In the genomic region with DNA sequence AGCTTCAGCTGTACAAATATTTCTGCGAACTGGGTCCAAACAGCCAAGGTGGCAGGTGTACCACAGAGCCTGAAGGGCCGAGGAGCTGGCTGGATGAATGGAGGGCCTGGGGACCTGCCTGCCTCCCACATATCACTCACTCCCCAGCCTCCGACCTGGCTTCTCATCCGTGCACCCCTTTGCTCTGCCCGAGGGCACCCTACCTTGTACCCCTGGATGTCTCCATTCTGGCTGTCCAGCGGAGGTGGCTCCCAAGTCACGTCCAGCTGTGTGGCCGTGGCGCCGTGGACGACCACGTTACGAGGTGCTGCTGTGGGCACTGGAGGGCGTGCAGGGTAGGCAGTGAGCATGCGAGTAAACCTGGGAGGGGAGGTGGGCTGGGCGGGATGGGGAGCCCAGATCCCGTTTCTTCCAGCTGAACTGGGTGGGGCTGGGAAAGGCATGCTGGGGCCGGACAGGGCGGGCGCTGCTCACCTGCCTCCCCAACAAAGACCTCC, we compare ENCODE assay signal across 20 cellular contexts.
DNase-seq lines count a peak whose midpoint lies in the region; ATAC-seq, FAIRE-seq and TF ChIP-seq lines count a peak whose summit lies in the region.
"Had no signal": no experiment of that assay in that cellular context is flagged by ENCODE, and none has a peak within 500 bp of the region (broad histone marks: within the 10 kb centered on the region; RNA-seq: fewer than 3 reads in every experiment).

No MANE protein-coding gene starts in this region.

- no peak overlapping the region for H3K4me3 Mint-ChIP-seq in activated naive CD8-positive, alpha-beta T cell treated with anti-CD3 and anti-CD28 coated beads, Interleukin-2, amount 50 U/mL, for 24 hours
- no peak overlapping the region for H3K4me3 Mint-ChIP-seq in activated naive CD8-positive, alpha-beta T cell treated with anti-CD3 and anti-CD28 coated beads for 36 hours
- H3K4me3 Mint-ChIP-seq: CD4-positive, alpha-beta memory T cell had no signal

- H3K9me3 ChIP-seq in upper lobe of right lung: no peaks in the 10 kb centered on the region
- no peaks in the 10 kb centered on the region for H3K9me3 ChIP-seq in esophagus squamous epithelium
- H3K9me3 ChIP-seq: A549, Caco-2 had no signal

- no peaks in the 10 kb centered on the region for H3K9me3 Mint-ChIP-seq in activated naive CD8-positive, alpha-beta T cell treated with anti-CD3 and anti-CD28 coated beads, Interleukin-2, amount 50 U/mL, for 24 hours
- H3K9me3 Mint-ChIP-seq in activated naive CD8-positive, alpha-beta T cell treated with anti-CD3 and anti-CD28 coated beads for 36 hours: no peaks in the 10 kb centered on the region
- H3K9me3 Mint-ChIP-seq: CD4-positive, alpha-beta memory T cell had no signal

- no peak for DNase-seq in activated naive CD8-positive, alpha-beta T cell treated with anti-CD3 and anti-CD28 coated beads, Interleukin-2, amount 50 U/mL, for 24 hours
- no peak for DNase-seq in activated naive CD8-positive, alpha-beta T cell treated with anti-CD3 and anti-CD28 coated beads for 36 hours
- DNase-seq in HTR-8/SVneo (ENCODE audit: insufficient read length, low spot score) (no peak), foreskin keratinocyte (no peak), sciatic nerve (ENCODE audit: low spot score) (no peak), upper lobe of right lung (no peak), esophagus squamous epithelium (lab: John Stamatoyannopoulos, UW) (no peak)
- DNase-seq: 8988T; ACHN; AML-193; Caco-2; CD4-positive, alpha-beta memory T cell; DMS153; DND-41; GM23248; HCEC 1CT had no signal

- TF ChIP-seq CTCF in foreskin keratinocyte (conservative IDR thresholded peaks at IDR 0.05): no peak
- no peak for TF ChIP-seq CTCF in upper lobe of right lung (IDR thresholded peaks at IDR 0.05)
- no peak for TF ChIP-seq CTCF in esophagus squamous epithelium (IDR thresholded peaks at IDR 0.05)

- no peak for TF ChIP-seq POLR2A in esophagus squamous epithelium (IDR thresholded peaks at IDR 0.05)

- intact Hi-C loops in sciatic nerve (cut with DNase I): no loop called here
- intact Hi-C loops in upper lobe of right lung (cut with DNase I): no loop called here
- intact Hi-C loops in esophagus squamous epithelium (cut with DNase I): no loop called here

- H3K27ac ChIP-seq in foreskin keratinocyte (no peak overlapping the region), upper lobe of right lung (no peak overlapping the region), esophagus squamous epithelium (no peak overlapping the region)
- H3K27ac ChIP-seq: A549, GM23248 had no signal

- no peak overlapping the region for H3K27ac Mint-ChIP-seq in activated naive CD8-positive, alpha-beta T cell treated with anti-CD3 and anti-CD28 coated beads, Interleukin-2, amount 50 U/mL, for 24 hours
- H3K27ac Mint-ChIP-seq in activated naive CD8-positive, alpha-beta T cell treated with anti-CD3 and anti-CD28 coated beads for 36 hours: no peak overlapping the region
- H3K27ac Mint-ChIP-seq: CD4-positive, alpha-beta memory T cell had no signal

- peak; percentile 23 for FAIRE-seq in HTR-8/SVneo (lab: Jason Lieb, UNC)
- FAIRE-seq: A549, G401.6, GM12892 had no signal

- WGBS in esophagus squamous epithelium, 2 donors: 67 to 100% methylated on average over 2 to 6 of the region's 20 CpGs

- no peaks in the 10 kb centered on the region for H3K27me3 Mint-ChIP-seq in activated naive CD8-positive, alpha-beta T cell treated with anti-CD3 and anti-CD28 coated beads, Interleukin-2, amount 50 U/mL, for 24 hours
- H3K27me3 Mint-ChIP-seq in activated naive CD8-positive, alpha-beta T cell treated with anti-CD3 and anti-CD28 coated beads for 36 hours: no peaks in the 10 kb centered on the region

- H3K27me3 ChIP-seq in foreskin keratinocyte: peaks cover 17% of the 10 kb centered on the region
- H3K27me3 ChIP-seq in upper lobe of right lung: no peaks in the 10 kb centered on the region
- H3K27me3 ChIP-seq in esophagus squamous epithelium: no peaks in the 10 kb centered on the region

- no peaks in the 10 kb centered on the region for H3K4me1 Mint-ChIP-seq in activated naive CD8-positive, alpha-beta T cell treated with anti-CD3 and anti-CD28 coated beads, Interleukin-2, amount 50 U/mL, for 24 hours
- H3K4me1 Mint-ChIP-seq in activated naive CD8-positive, alpha-beta T cell treated with anti-CD3 and anti-CD28 coated beads for 36 hours: no peaks in the 10 kb centered on the region

- peak; percentile 20 for ATAC-seq in activated naive CD8-positive, alpha-beta T cell treated with anti-CD3 and anti-CD28 coated beads, Interleukin-2, amount 50 U/mL, for 24 hours
- peak; percentile 13 for ATAC-seq in foreskin keratinocyte
- peak; percentile 26 for ATAC-seq in sciatic nerve
- no peak for ATAC-seq in upper lobe of right lung
- ATAC-seq in HG03097 (IDR thresholded peaks at IDR 0.05; ENCODE audit: low FRiP score, unreplicated experiment): no peak

- H3K36me3 ChIP-seq in upper lobe of right lung (no peaks in the 10 kb centered on the region), esophagus squamous epithelium (no peaks in the 10 kb centered on the region)

- no peaks in the 10 kb centered on the region for H3K36me3 Mint-ChIP-seq in activated naive CD8-positive, alpha-beta T cell treated with anti-CD3 and anti-CD28 coated beads, Interleukin-2, amount 50 U/mL, for 24 hours (ENCODE audit: low read depth)
- H3K36me3 Mint-ChIP-seq in activated naive CD8-positive, alpha-beta T cell treated with anti-CD3 and anti-CD28 coated beads for 36 hours: no peaks in the 10 kb centered on the region
- H3K36me3 Mint-ChIP-seq: CD4-positive, alpha-beta memory T cell had no signal

- H3K4me3 ChIP-seq in upper lobe of right lung (no peak overlapping the region), esophagus squamous epithelium (no peak overlapping the region)
- H3K4me3 ChIP-seq: A549, GM23248 had no signal

- H3K4me1 ChIP-seq in foreskin keratinocyte: no peaks in the 10 kb centered on the region
- no peaks in the 10 kb centered on the region for H3K4me1 ChIP-seq in upper lobe of right lung
- no peaks in the 10 kb centered on the region for H3K4me1 ChIP-seq in esophagus squamous epithelium
- H3K4me1 ChIP-seq: A549, Caco-2 had no signal

Comparison
In these comparisons a context has a peak if more than half of its experiments do, and no peak if none do; other contexts are left out.
1. ATAC-seq: peak in activated naive CD8-positive, alpha-beta T cell treated with anti-CD3 and anti-CD28 coated beads, Interleukin-2, amount 50 U/mL, for 24 hours (single experiment), foreskin keratinocyte (single experiment) and sciatic nerve (single experiment); none in upper lobe of right lung (single experiment) and HG03097 (single experiment).